ENCODE assay signal across 1 cellular context in genomic region chr20:41094656-41095055, GRCh38.
TF ChIP-seq lines count a peak whose summit lies in the region.

No MANE protein-coding gene starts in this region.

TF ChIP-seq in IMR-90, 13 proteins besides CTCF, POLR2A, EP300 and RAD21:
- no peak for TF ChIP-seq SMC3 (IDR thresholded peaks at IDR 0.05; ENCODE audit: low read depth, low read length)
- no peak for TF ChIP-seq RCOR1 (IDR thresholded peaks at IDR 0.05; ENCODE audit: insufficient replicate concordance, low read length)
- TF ChIP-seq, protein P1, sequence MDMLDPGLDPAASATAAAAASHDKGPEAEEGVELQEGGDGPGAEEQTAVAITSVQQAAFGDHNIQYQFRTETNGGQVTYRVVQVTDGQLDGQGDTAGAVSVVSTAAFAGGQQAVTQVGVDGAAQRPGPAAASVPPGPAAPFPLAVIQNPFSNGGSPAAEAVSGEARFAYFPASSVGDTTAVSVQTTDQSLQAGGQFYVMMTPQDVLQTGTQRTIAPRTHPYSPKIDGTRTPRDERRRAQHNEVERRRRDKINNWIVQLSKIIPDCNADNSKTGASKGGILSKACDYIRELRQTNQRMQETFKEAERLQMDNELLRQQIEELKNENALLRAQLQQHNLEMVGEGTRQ (IDR thresholded peaks at IDR 0.05; ENCODE audit: low read depth, low read length): no peak
- no peak for TF ChIP-seq NFE2L2 (IDR thresholded peaks at IDR 0.05; ENCODE audit: low read depth, low read length)
- TF ChIP-seq MAFK (IDR thresholded peaks at IDR 0.05; ENCODE audit: low read depth, low read length): no peak
- no peak for TF ChIP-seq MXI1 (IDR thresholded peaks at IDR 0.05; ENCODE audit: borderline replicate concordance, low read depth, low read length)
- TF ChIP-seq BHLHE40 (IDR thresholded peaks at IDR 0.05; ENCODE audit: low read depth, low read length): no peak
- TF ChIP-seq CHD1 (IDR thresholded peaks at IDR 0.05; ENCODE audit: low read depth, low read length): no peak
- no peak for TF ChIP-seq RFX5 (IDR thresholded peaks at IDR 0.05; ENCODE audit: low read depth, low read length)
- no peak for TF ChIP-seq FOS (IDR thresholded peaks at IDR 0.05; ENCODE audit: low read depth, low read length)
- TF ChIP-seq, protein P2, sequence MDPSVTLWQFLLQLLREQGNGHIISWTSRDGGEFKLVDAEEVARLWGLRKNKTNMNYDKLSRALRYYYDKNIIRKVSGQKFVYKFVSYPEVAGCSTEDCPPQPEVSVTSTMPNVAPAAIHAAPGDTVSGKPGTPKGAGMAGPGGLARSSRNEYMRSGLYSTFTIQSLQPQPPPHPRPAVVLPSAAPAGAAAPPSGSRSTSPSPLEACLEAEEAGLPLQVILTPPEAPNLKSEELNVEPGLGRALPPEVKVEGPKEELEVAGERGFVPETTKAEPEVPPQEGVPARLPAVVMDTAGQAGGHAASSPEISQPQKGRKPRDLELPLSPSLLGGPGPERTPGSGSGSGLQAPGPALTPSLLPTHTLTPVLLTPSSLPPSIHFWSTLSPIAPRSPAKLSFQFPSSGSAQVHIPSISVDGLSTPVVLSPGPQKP (IDR thresholded peaks at IDR 0.05; ENCODE audit: borderline replicate concordance, low read depth, low read length): no peak
- no peak for TF ChIP-seq CEBPB (IDR thresholded peaks at IDR 0.05; ENCODE audit: low read depth, low read length)
- no peak for TF ChIP-seq MAZ (IDR thresholded peaks at IDR 0.05; ENCODE audit: borderline replicate concordance, low read depth, low read length)
